Comparison of ENCODE assay signal across 1 cellular context in genomic region chr6:1380625-1381396, GRCh38.
TF ChIP-seq lines count a peak whose summit lies in the region.

No MANE protein-coding gene starts in this region.

TF ChIP-seq in WTC11, 78 proteins besides CTCF, POLR2A, EP300 and RAD21 (continued from another document):
- no peak for TF ChIP-seq ZNF281 (CRISPR knock-in tag; IDR thresholded peaks at IDR 0.05)
- TF ChIP-seq FOXP1 (CRISPR knock-in tag; IDR thresholded peaks at IDR 0.05; ENCODE audit: borderline replicate concordance): no peak
- no peak for TF ChIP-seq ZNF232 (CRISPR knock-in tag; IDR thresholded peaks at IDR 0.05)
- no peak for TF ChIP-seq TCF7 (CRISPR knock-in tag; IDR thresholded peaks at IDR 0.05; ENCODE audit: low read depth)
- TF ChIP-seq STAT6 (CRISPR knock-in tag; conservative IDR thresholded peaks at IDR 0.05; ENCODE audit: low read depth): no peak
- no peak for TF ChIP-seq GTF2I (CRISPR knock-in tag; conservative IDR thresholded peaks at IDR 0.05)
- TF ChIP-seq ZBTB21 (CRISPR knock-in tag; IDR thresholded peaks at IDR 0.05; ENCODE audit: borderline replicate concordance): no peak
- TF ChIP-seq ZNF512 (CRISPR knock-in tag; IDR thresholded peaks at IDR 0.05; ENCODE audit: borderline replicate concordance): no peak
TF ChIP-seq in WTC11: peak in this region for 0.
